ENCODE assay signal across 17 cellular contexts in the genomic region with DNA sequence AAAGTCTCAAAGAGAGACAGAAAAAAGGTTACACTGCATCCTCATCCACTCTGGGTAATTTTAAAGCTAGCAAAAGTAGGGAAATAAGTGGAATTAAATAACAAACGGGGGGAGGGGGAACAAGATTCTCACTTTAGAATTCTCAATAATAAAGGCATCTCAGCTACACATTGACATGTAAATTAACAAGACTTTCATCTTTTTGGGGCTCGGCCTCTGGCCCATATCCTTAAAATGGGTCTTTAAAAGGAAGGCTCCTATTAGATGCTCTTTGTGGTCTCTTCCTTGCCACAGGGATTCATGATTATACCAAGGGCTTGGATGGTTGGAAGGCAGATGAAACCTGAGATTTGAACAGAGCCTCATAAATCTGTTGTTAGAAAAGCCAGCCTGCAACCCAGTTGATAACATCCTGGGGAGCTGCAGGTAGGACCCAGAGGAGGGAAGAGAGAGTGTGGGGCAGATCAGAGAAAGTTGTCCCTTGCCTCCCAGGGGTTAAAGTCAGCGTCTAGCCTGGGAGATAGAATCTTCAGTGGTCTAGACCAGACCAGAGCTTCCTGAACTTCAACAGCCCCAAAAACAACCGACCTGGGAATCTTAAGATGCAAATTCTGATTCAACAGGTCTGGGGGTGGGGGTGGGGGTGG.
"Had no signal": no experiment of that assay in that cellular context is flagged by ENCODE, and none has a peak within 500 bp of the region (broad histone marks: within the 10 kb centered on the region; RNA-seq: fewer than 3 reads in every experiment).

No MANE protein-coding gene starts in this region.

- H3K4me1 ChIP-seq: colonic mucosa, right lobe of liver had no signal

- H3K4me2 ChIP-seq: SK-N-SH, smooth muscle cell had no signal

- H3K9me3 ChIP-seq: colonic mucosa, left lung, mucosa of descending colon, right lobe of liver, SK-N-SH had no signal

- H3K4me3 ChIP-seq: cardiac muscle cell, colonic mucosa, left lung, mucosa of descending colon, right lobe of liver, smooth muscle cell had no signal

- H3K9ac ChIP-seq: SK-N-SH had no signal

- H3K36me3 ChIP-seq: cardiac muscle cell, colonic mucosa, left lung, right lobe of liver had no signal

- H3K27me3 ChIP-seq: cardiac muscle cell, colonic mucosa, left lung, right lobe of liver had no signal

- DNase-seq: activated CD4-positive, alpha-beta memory T cell treated with anti-CD3 and anti-CD28 coated beads, Interleukin-2, amount 10 ng/mL, durations not matched to agents 7 days and 5 days; activated effector memory CD4-positive, alpha-beta T cell treated with Interleukin-2 at 50 U/mL for 16 hours; activated naive CD4-positive, alpha-beta T cell treated with anti-CD3 and anti-CD28 coated beads, Interleukin-2, amount 50 U/mL, for 16 hours; activated T-cell treated with anti-CD3 and anti-CD28 coated beads, Interleukin-2, amount 50 U/mL, for 24 hours; colonic mucosa; foreskin fibroblast; left lung; mammary epithelial cell; mucosa of descending colon; naive thymus-derived CD4-positive, alpha-beta T cell; right lobe of liver; SK-N-SH; stimulated activated naive CD8-positive, alpha-beta T cell treated with anti-CD3 and anti-CD28 coated beads, Interleukin-15, amount 100 ng/mL, for 72 hours; T-cell; T-helper 9 cell had no signal

- H3K27ac ChIP-seq: cardiac muscle cell, colonic mucosa, right lobe of liver had no signal
